In genomic region chr17:1727258-1727789, GRCh38 we compare ENCODE assay signal across 1 cellular context.
TF ChIP-seq lines count a peak whose summit lies in the region.

No MANE protein-coding gene starts in this region.

TF ChIP-seq in HepG2, 621 proteins besides CTCF, POLR2A, EP300 and RAD21:
- peak; percentile 30 for TF ChIP-seq AGO2 (optimal IDR thresholded peaks at IDR 0.05; ENCODE audit: low read depth, low read length)
- TF ChIP-seq HNRNPL (IDR thresholded peaks at IDR 0.05; ENCODE audit: low read depth, low read length), result 0 out of 2 replicates have a peak, but pooled peaks have one; percentile 45
- TF ChIP-seq ZBTB33 (CRISPR knock-in tag; IDR thresholded peaks at IDR 0.05), result peak; percentile 98
- TF ChIP-seq ZNF687 (CRISPR knock-in tag; IDR thresholded peaks at IDR 0.05), result peak; percentile 51
- peak; percentile 80; the same call in 1 of the 2 replicates for TF ChIP-seq ZC3H13 (CRISPR knock-in tag; IDR thresholded peaks at IDR 0.05)
- no peak for TF ChIP-seq NCOA5 (CRISPR knock-in tag; IDR thresholded peaks at IDR 0.05)
